30 cellular contexts compared by ENCODE assay signal in the genomic region with DNA sequence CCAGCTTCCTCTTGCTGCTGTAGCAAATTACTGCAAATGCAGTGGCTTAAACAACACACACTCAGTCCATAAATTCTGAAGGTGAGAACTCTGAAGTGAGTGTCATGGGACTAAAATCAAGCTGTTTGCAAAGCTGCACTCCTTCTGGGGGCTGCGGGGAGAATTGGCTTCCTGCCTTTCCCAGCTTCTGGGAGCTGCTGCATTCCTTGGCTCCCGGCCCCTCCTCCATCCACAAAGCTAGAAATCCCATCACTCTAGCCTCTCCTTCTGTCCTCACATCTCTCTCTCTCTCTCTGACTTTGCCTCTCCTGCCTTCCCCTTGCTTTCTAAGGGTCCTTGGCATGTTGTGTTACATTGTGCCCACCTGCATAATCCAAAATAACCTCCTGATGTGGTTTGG. TPM values are rescaled to one million over a fixed set of nuclear protein-coding genes. Genes with fewer than 3 reads are reported as not detected.
"Had no signal": no experiment of that assay in that cellular context is flagged by ENCODE, and none has a peak within 500 bp of the region (broad histone marks: within the 10 kb centered on the region; RNA-seq: fewer than 3 reads in every experiment).

No MANE protein-coding gene starts in this region.

- H3K36me3 Mint-ChIP-seq: natural killer cell, neural progenitor cell had no signal

- H3K36me3 ChIP-seq: lower lobe of right lung, neural progenitor cell, neutrophil, right lobe of liver, tibial nerve, upper lobe of left lung, vagina had no signal

- H3K4me3 Mint-ChIP-seq: natural killer cell; nephron progenitor cell; neural progenitor cell; stimulated activated memory B cell treated with anti-CD40 and anti-IgM and Interleukin-4, amounts not matched to agents 10 μg/mL and 1 μg/mL and 100 μg/mL, for 72 hours; stimulated activated naive CD8-positive, alpha-beta T cell treated with anti-CD3 and anti-CD28 coated beads, Interleukin-15, amount 100 ng/mL, for 72 hours had no signal

- H3K9me3 Mint-ChIP-seq: natural killer cell; neural progenitor cell; stimulated activated memory B cell treated with anti-CD40 and anti-IgM and Interleukin-4, amounts not matched to agents 10 μg/mL and 1 μg/mL and 100 μg/mL, for 72 hours had no signal

- H3K27me3 ChIP-seq: hepatocyte, neural progenitor cell, right lobe of liver, tibial nerve, upper lobe of left lung, vagina had no signal

- H3K4me1 ChIP-seq: lower lobe of right lung, neural progenitor cell, parathyroid adenoma, psoas muscle, right lobe of liver, tibial nerve, upper lobe of left lung, vagina had no signal

- H3K4me3 ChIP-seq: hepatocyte, lower lobe of right lung, neural progenitor cell, psoas muscle, right lobe of liver, smooth muscle cell, tibial nerve, upper lobe of left lung, vagina had no signal

- H3K9me3 ChIP-seq: lower lobe of right lung, neutrophil, psoas muscle, right lobe of liver, upper lobe of left lung, vagina had no signal

- DNase-seq: kidney glomerular epithelial cell; left cardiac atrium; lower lobe of right lung; mammary epithelial cell; mesenchymal stem cell; naive B cell; natural killer cell; nephron progenitor cell; occipital lobe; psoas muscle; right lobe of liver; stimulated activated CD4-positive, alpha-beta T cell treated with anti-CD3 and anti-CD28 coated beads, Interleukin-1b, Interleukin-23, amount 100 ng/mL, for 48 hours; stimulated activated CD4-positive, alpha-beta T cell treated with anti-CD3 and anti-CD28 coated beads, Interleukin-2, amount 100 ng/mL, for 48 hours; stimulated activated CD4-positive, alpha-beta T cell treated with anti-CD3 and anti-CD28 coated beads, Interleukin-4, amount 100 ng/mL, for 4 hours; stimulated activated CD8-positive, alpha-beta memory T cell treated with anti-CD3 and anti-CD28 coated beads, Interleukin-4, amount 100 ng/mL, for 48 hours; stimulated activated naive CD4-positive, alpha-beta T cell treated with Interleukin-2 at 50 U/mL for 16 hours; stimulated activated naive CD8-positive, alpha-beta T cell treated with anti-CD3 and anti-CD28 coated beads, Interleukin-15, amount 100 ng/mL, for 72 hours; substantia nigra; upper lobe of left lung had no signal

- H3K27ac ChIP-seq: hepatocyte, lower lobe of right lung, neural progenitor cell, neutrophil, parathyroid adenoma, psoas muscle, right lobe of liver, tibial nerve, upper lobe of left lung, vagina had no signal

- H3K27ac Mint-ChIP-seq: natural killer cell; nephron progenitor cell; neural progenitor cell; stimulated activated memory B cell treated with anti-CD40 and anti-IgM and Interleukin-4, amounts not matched to agents 10 μg/mL and 1 μg/mL and 100 μg/mL, for 72 hours had no signal

- H3K4me1 Mint-ChIP-seq: natural killer cell, neural progenitor cell had no signal

- ATAC-seq: left cardiac atrium; left lobe of liver; lower lobe of right lung; natural killer cell; psoas muscle; right lobe of liver; stimulated activated memory B cell treated with anti-CD40 and anti-IgM and Interleukin-4, amounts not matched to agents 10 μg/mL and 1 μg/mL and 100 μg/mL, for 72 hours; stimulated activated naive CD8-positive, alpha-beta T cell treated with anti-CD3 and anti-CD28 coated beads, Interleukin-15, amount 100 ng/mL, for 72 hours had no signal

RNA-seq across cellular contexts. Expression of gene UBE2QL1, which starts 56.1 kb away (rescaled TPM):
- total RNA-seq: lower lobe of right lung, mononuclear cell, natural killer cell, osteocyte had no signal
